In genomic region chr5:179495906-179496455, GRCh38 we compare ENCODE assay signal across 15 cellular contexts. TPM values are rescaled to one million over a fixed set of nuclear protein-coding genes. Genes with fewer than 3 reads are reported as not detected.
A peak's percentile ranks its signal among the peaks of the same experiment; 100 is the strongest.
DNase-seq lines count a peak whose midpoint lies in the region; ATAC-seq, FAIRE-seq and TF ChIP-seq lines count a peak whose summit lies in the region.
"Had no signal": no experiment of that assay in that cellular context is flagged by ENCODE, and none has a peak within 500 bp of the region (broad histone marks: within the 10 kb centered on the region; RNA-seq: fewer than 3 reads in every experiment).

No MANE protein-coding gene starts in this region.

- H2BK15ac ChIP-seq in H9 (ENCODE audit: low read depth, low read length) = no peak overlapping the region

- no peak overlapping the region for H3K18ac ChIP-seq in H9 (ENCODE audit: insufficient read length, low read depth, low read length)

- H3K27me3 Mint-ChIP-seq in H9 (ENCODE audit: low read depth) (peaks cover 1% of the 10 kb centered on the region; the same call in 1 of the 2 replicates), WTC11 (ENCODE audit: low read depth) (no peaks in the 10 kb centered on the region)
- no peaks in the 10 kb centered on the region for H3K27me3 Mint-ChIP-seq in natural killer cell treated with Interleukin-12 subunit alpha and Interleukin-12 subunit beta and Interleukin-15 and Interleukin-18, amount 100 ng/mL, for 72 hours
- H3K27me3 Mint-ChIP-seq: activated CD4-positive, alpha-beta memory T cell treated with anti-CD3 and anti-CD28 coated beads for 36 hours had no signal

- H3K27ac Mint-ChIP-seq in H9 = no peak overlapping the region; a peak in 1 of 7 replicates
- no peak overlapping the region for H3K27ac Mint-ChIP-seq in WTC11
- no peak overlapping the region for H3K27ac Mint-ChIP-seq in natural killer cell treated with Interleukin-12 subunit alpha and Interleukin-12 subunit beta and Interleukin-15 and Interleukin-18, amount 100 ng/mL, for 72 hours
- H3K27ac Mint-ChIP-seq: activated CD4-positive, alpha-beta memory T cell treated with anti-CD3 and anti-CD28 coated beads for 36 hours; activated T-helper 1 cell treated with anti-CD3 and anti-CD28 coated beads, Interleukin-12 subunit alpha, Interleukin-12 subunit beta, Interleukin-2, Interleukin-4 antibody, amounts not matched to agents 30 ng/mL and 10 ng/mL and 1 ng/mL, durations not matched to agents 14 hours and 24 hours and 36 hours had no signal

- H3K9me3 Mint-ChIP-seq in H9 = no peaks in the 10 kb centered on the region; a peak in 4 of 5 replicates
- peaks cover 12% of the 10 kb centered on the region for H3K9me3 Mint-ChIP-seq in WTC11
- H3K9me3 Mint-ChIP-seq in natural killer cell treated with Interleukin-12 subunit alpha and Interleukin-12 subunit beta and Interleukin-15 and Interleukin-18, amount 100 ng/mL, for 72 hours = no peaks in the 10 kb centered on the region
- H3K9me3 Mint-ChIP-seq: activated CD4-positive, alpha-beta memory T cell treated with anti-CD3 and anti-CD28 coated beads for 36 hours; activated T-helper 1 cell treated with anti-CD3 and anti-CD28 coated beads, Interleukin-12 subunit alpha, Interleukin-12 subunit beta, Interleukin-2, Interleukin-4 antibody, amounts not matched to agents 30 ng/mL and 10 ng/mL and 1 ng/mL, durations not matched to agents 14 hours and 24 hours and 36 hours had no signal

- H3K36me3 Mint-ChIP-seq in H9 (ENCODE audit: insufficient read depth in 1 of 3, low read depth in 3 of 3) = no peaks in the 10 kb centered on the region; a peak in 1 of 7 replicates
- H3K36me3 Mint-ChIP-seq in WTC11 = no peaks in the 10 kb centered on the region
- H3K36me3 Mint-ChIP-seq in natural killer cell treated with Interleukin-12 subunit alpha and Interleukin-12 subunit beta and Interleukin-15 and Interleukin-18, amount 100 ng/mL, for 72 hours = no peaks in the 10 kb centered on the region
- H3K36me3 Mint-ChIP-seq: activated CD4-positive, alpha-beta memory T cell treated with anti-CD3 and anti-CD28 coated beads for 36 hours had no signal

- DNase-seq in NCI-H82 (lab: John Stamatoyannopoulos, UW) (peak; percentile 28), NCI-H82 treated with DMSO at 0.1 percent for 48 hours (lab: John Stamatoyannopoulos, UW; ENCODE audit: unreplicated experiment) (no peak), H9 (no peak), RPMI8226 (peak; percentile 35), HepG2 (ENCODE audit: low spot score) (no peak), WTC11 (ENCODE audit: low spot score) (no peak)
- no peak for DNase-seq in natural killer cell treated with Interleukin-12 subunit alpha and Interleukin-12 subunit beta and Interleukin-15 and Interleukin-18, amount 100 ng/mL, for 72 hours (ENCODE audit: low spot score)
- DNase-seq: activated CD4-positive, alpha-beta memory T cell treated with anti-CD3 and anti-CD28 coated beads for 36 hours; NCI-H2227 treated with DMSO at 0.1 percent for 48 hours; stomach had no signal

- no peak overlapping the region for H2BK120ac ChIP-seq in H9 (ENCODE audit: low read depth, low read length, poor library complexity, severe bottlenecking)

- TF ChIP-seq EP300 in HepG2 (IDR thresholded peaks at IDR 0.05; ENCODE audit: low read depth in 2 of 2, low read length in 2 of 2) (no peak), HepG2 (CRISPR knock-in tag; IDR thresholded peaks at IDR 0.05; ENCODE audit: borderline replicate concordance) (no peak)

- intact Hi-C loops in HepG2 (cut with micrococcal nuclease; ENCODE audit: unreplicated experiment) = no loop called here

- CTCF ChIA-PET in HepG2 (lab: Yijun Ruan, JAX; ENCODE audit: low intra/inter-chr PET ratio, low total read pairs) = no interaction called here
- CTCF ChIA-PET in WTC11 (lab: Charles Lee) = interaction anchor here (0.6 to 2.5 kb wide), 3 partner anchors 12 to 172 kb away, joined by 3 to 8 read pairs (median 5); no protein-coding TSS in a partner anchor

- no peak overlapping the region for H3K4me3 ChIP-seq in HepG2 (replicated peaks in 1 of 3; ENCODE audit: insufficient read depth in 1 of 3, low read depth in 2 of 3, low read length in 3 of 3)
- H3K4me3 ChIP-seq: skin epidermis, stomach, vagina had no signal

- H4K5ac ChIP-seq in H9 (ENCODE audit: insufficient read length, low read depth, low read length) = no peak overlapping the region

- H2BK20ac ChIP-seq in H9 (ENCODE audit: low read depth, low read length, poor library complexity, severe bottlenecking) = no peak overlapping the region

- H3K79me1 ChIP-seq in H9 (ENCODE audit: insufficient read depth, low read depth, low read length, poor library complexity, severe bottlenecking) = no peaks in the 10 kb centered on the region

- no peaks in the 10 kb centered on the region for H3K27me3 ChIP-seq in H9 (ENCODE audit: insufficient read depth, low read length)
- peaks cover 3 to 39% of the 10 kb centered on the region in 2 experiments; a peak in 4 of 5 replicates for H3K27me3 ChIP-seq in HepG2 (ENCODE audit: control insufficient read depth in 1 of 2, insufficient read depth in 2 of 2, low read length in 2 of 2)
- H3K27me3 ChIP-seq: vagina had no signal

- in situ Hi-C loops in HepG2 (cut with HindIII; ENCODE audit: extremely low pct_ligation_motif_present, low pct_unique_long_range_greater_than_20kb) = loop anchor here (5.0 kb wide), 1 partner anchor 329 kb away; no protein-coding TSS in a partner anchor

- H2BK12ac ChIP-seq in H9 (ENCODE audit: insufficient read length, low read depth, low read length) = no peak overlapping the region

- no peaks in the 10 kb centered on the region for H3K4me1 ChIP-seq in H9 (ENCODE audit: insufficient read depth, low read length)
- H3K4me1 ChIP-seq in HepG2 (ENCODE audit: insufficient read depth, low read length) = peaks cover 7% of the 10 kb centered on the region
- H3K4me1 ChIP-seq: stomach, vagina had no signal

- H3K14ac ChIP-seq in H9 (ENCODE audit: insufficient read depth, low read length) = no peak overlapping the region

- H3K4me1 Mint-ChIP-seq in H9 (peaks cover 9 to 10% of the 10 kb centered on the region in 2 experiments; a peak in 2 of 4 replicates), WTC11 (no peaks in the 10 kb centered on the region; the same call in 1 of the 2 replicates)
- H3K4me1 Mint-ChIP-seq in natural killer cell treated with Interleukin-12 subunit alpha and Interleukin-12 subunit beta and Interleukin-15 and Interleukin-18, amount 100 ng/mL, for 72 hours (ENCODE audit: low read depth in 2 of 2) = no peaks in the 10 kb centered on the region

- H3K79me2 ChIP-seq in H9 (ENCODE audit: insufficient read depth, low read length) (no peaks in the 10 kb centered on the region), HepG2 (ENCODE audit: insufficient read depth, low read length) (no peaks in the 10 kb centered on the region)

- no peak for TF ChIP-seq POLR2A in HepG2 (IDR thresholded peaks at IDR 0.05; ENCODE audit: insufficient read depth in 1 of 2, low read depth in 2 of 2, low read length in 2 of 2)

- H3K4me3 Mint-ChIP-seq in H9 (no peak overlapping the region), WTC11 (no peak overlapping the region)
- H3K4me3 Mint-ChIP-seq in natural killer cell treated with Interleukin-12 subunit alpha and Interleukin-12 subunit beta and Interleukin-15 and Interleukin-18, amount 100 ng/mL, for 72 hours = no peak overlapping the region
- H3K4me3 Mint-ChIP-seq: activated CD4-positive, alpha-beta memory T cell treated with anti-CD3 and anti-CD28 coated beads for 36 hours; activated T-helper 1 cell treated with anti-CD3 and anti-CD28 coated beads, Interleukin-12 subunit alpha, Interleukin-12 subunit beta, Interleukin-2, Interleukin-4 antibody, amounts not matched to agents 30 ng/mL and 10 ng/mL and 1 ng/mL, durations not matched to agents 14 hours and 24 hours and 36 hours had no signal

- TF ChIP-seq CTCF in H9 (conservative IDR thresholded peaks at IDR 0.05) (peak; percentile 53; the same call in 2 of the 3 replicates), HepG2 (CRISPR knock-in tag; IDR thresholded peaks at IDR 0.05) (peak; percentile 73), WTC11 (IDR thresholded peaks at IDR 0.05) (no peak)

- POLR2A ChIA-PET in HepG2 (lab: Yijun Ruan, JAX) = no interaction called here
- POLR2A ChIA-PET in WTC11 (lab: Charles Lee) = no interaction called here

- H3T11ph ChIP-seq in H9 (ENCODE audit: low read length) = no peak overlapping the region

- no peak overlapping the region for H2BK5ac ChIP-seq in H9 (ENCODE audit: insufficient read length, low read length)

- no CpG with 5 or more reads among the region's 11 CpGs for WGBS in H9 (ENCODE audit: extremely low coverage, insufficient read length, low lambda C conversion rate)
- WGBS in HepG2 (ENCODE audit: low lambda C conversion rate) = 3% methylated on average over 2 of the region's 11 CpGs

- no TSS peak for BruUV-seq in HepG2 (replicated peaks; lab: Mats Ljungman, UMichigan)

- no peak overlapping the region for H2AK5ac ChIP-seq in H9 (ENCODE audit: insufficient read length, low read length)

- H3K9ac ChIP-seq in H9 (ENCODE audit: extremely low read depth, insufficient read length, low read length) = no peak overlapping the region
- H3K9ac ChIP-seq in HepG2 (ENCODE audit: insufficient read depth, low read depth, low read length) = no peak overlapping the region

- no peak overlapping the region for H3K23ac ChIP-seq in H9 (ENCODE audit: insufficient read length, low read depth, low read length)

- TF ChIP-seq RAD21 in HepG2 (CRISPR knock-in tag; IDR thresholded peaks at IDR 0.05) = 0 out of 2 replicates have a peak, but pooled peaks have one; percentile 23

- no peak overlapping the region for H3K4ac ChIP-seq in H9 (ENCODE audit: low read depth, low read length)

- no peak overlapping the region for H3K56ac ChIP-seq in H9 (ENCODE audit: insufficient read length, low read depth, low read length)

- H3K23me2 ChIP-seq in H9 (ENCODE audit: insufficient read length, low read depth, low read length, poor library complexity, severe bottlenecking) = no peaks in the 10 kb centered on the region

- no peak overlapping the region for H3K4me2 ChIP-seq in H9 (ENCODE audit: insufficient read depth, insufficient read length, low read length)
- H3K4me2 ChIP-seq in HepG2 (ENCODE audit: low read depth, low read length) = no peak overlapping the region

- no peaks in the 10 kb centered on the region for H3K9me3 ChIP-seq in H9 (ENCODE audit: control insufficient read depth, low read depth, low read length)
- H3K9me3 ChIP-seq in HepG2 (ENCODE audit: low read length) = no peaks in the 10 kb centered on the region
- H3K9me3 ChIP-seq: stomach, vagina had no signal

- ATAC-seq in HepG2 (peak; percentile 65), HG02623 (IDR thresholded peaks at IDR 0.05; ENCODE audit: unreplicated experiment) (no peak), WTC11 (no peak)
- ATAC-seq in natural killer cell treated with Interleukin-12 subunit alpha and Interleukin-12 subunit beta and Interleukin-15 and Interleukin-18, amount 100 ng/mL, for 72 hours = no peak
- ATAC-seq: Panc1 had no signal

- H4K20me1 ChIP-seq in H9 (ENCODE audit: control insufficient read depth, insufficient read depth, insufficient read length) = no peaks in the 10 kb centered on the region
- no peaks in the 10 kb centered on the region for H4K20me1 ChIP-seq in HepG2 (ENCODE audit: insufficient read depth, low read length)

- H3K36me3 ChIP-seq in HepG2 (replicated peaks in 1 of 2; ENCODE audit: control insufficient read depth in 1 of 2, insufficient read depth in 2 of 2, low read length in 2 of 2) = no peaks in the 10 kb centered on the region
- H3K36me3 ChIP-seq: stomach, vagina had no signal

- no peak overlapping the region for H4K8ac ChIP-seq in H9 (replicated peaks; ENCODE audit: insufficient read length, low read depth, low read length)

- H2AFZ ChIP-seq in H9 (ENCODE audit: low read length) (no peak overlapping the region), HepG2 (ENCODE audit: low read length) (no peak overlapping the region)

- FAIRE-seq in HepG2 (lab: Jason Lieb, UNC) = no peak

- no peak overlapping the region for H4K91ac ChIP-seq in H9 (ENCODE audit: insufficient read length, low read depth, low read length)

- H3K27ac ChIP-seq in H9 (ENCODE audit: insufficient read length, low read depth, low read length) (no peak overlapping the region), HepG2 (ENCODE audit: extremely low read length, insufficient read depth, low read length) (no peak overlapping the region)
- H3K27ac ChIP-seq: skin epidermis, stomach, vagina had no signal

RNA-seq across cellular contexts. Expression of gene RUFY1, which starts 54.4 kb away (rescaled TPM):
- total RNA-seq in H9 (2021) (45.7 and 47.8 TPM in 2 replicates), HepG2 (2016; rRNA removed; fragmentation: Illumina TruSeq; extraction: Trizol) (28.6 and 31.9 TPM in 2 replicates), WTC11 (2021) (32.3 to 34.0 TPM (median 32.7 TPM) in 3 replicates)
- total RNA-seq in HepG2 (2016; cell fraction: cytosol; rRNA removed; fragmentation: Illumina TruSeq; extraction: Trizol; ENCODE audit: low read depth) = 12.6 and 13.4 TPM in 2 replicates
- 28.3 and 34.5 TPM in 2 replicates for total RNA-seq in HepG2 (2016; cell fraction: insoluble cytoplasmic fraction; rRNA removed; fragmentation: Illumina TruSeq; extraction: Trizol)
- 10.7 and 10.9 TPM in 2 replicates for total RNA-seq in HepG2 (2016; cell fraction: membrane; rRNA removed; fragmentation: Illumina TruSeq; extraction: Trizol)
- 22.7 and 23.6 TPM in 2 replicates for total RNA-seq in HepG2 (2016; cell fraction: nucleus; rRNA removed; fragmentation: Illumina TruSeq; extraction: Trizol)
- polyA plus RNA-seq in HepG2 (2011; rRNA removed) = 19.9 and 20.8 TPM in 2 replicates
- polyA plus RNA-seq in HepG2 (2011; cell fraction: cytosol; rRNA removed) = 12.9 and 13.5 TPM in 2 replicates
- 35.0 and 35.3 TPM in 2 replicates for polyA plus RNA-seq in HepG2 (2011; cell fraction: nucleus; rRNA removed)
- polyA plus RNA-seq in HepG2 (2012) = 20.2 and 23.0 TPM in 2 replicates
- polyA plus RNA-seq in HepG2 (2016; cell fraction: cytosol; fragmentation: Illumina TruSeq; extraction: Trizol; ENCODE audit: low read depth) = 3.2 and 4.7 TPM in 2 replicates
- polyA plus RNA-seq in HepG2 (2016; cell fraction: insoluble cytoplasmic fraction; fragmentation: Illumina TruSeq; extraction: Trizol; ENCODE audit: low read depth) = 29.3 and 30.1 TPM in 2 replicates
- 5.8 and 6.8 TPM in 2 replicates for polyA plus RNA-seq in HepG2 (2016; cell fraction: membrane; fragmentation: Illumina TruSeq; extraction: Trizol; ENCODE audit: low read depth)
- 41.0 and 41.7 TPM in 2 replicates for polyA plus RNA-seq in HepG2 (2016; cell fraction: nucleus; fragmentation: Illumina TruSeq; extraction: Trizol; ENCODE audit: insufficient read depth, low read depth)
- 25.8 and 35.3 TPM in 2 replicates for polyA minus RNA-seq in HepG2 (2011; rRNA and poly(A)+ RNA removed; ENCODE audit: low replicate concordance)
- polyA minus RNA-seq in HepG2 (2011; cell fraction: cytosol; rRNA and poly(A)+ RNA removed) = 10.6 and 11.2 TPM in 2 replicates
- 20.7 and 28.1 TPM in 2 replicates for polyA minus RNA-seq in HepG2 (2011; cell fraction: nucleus; rRNA and poly(A)+ RNA removed)
- 10 to 100 TPM; 29.2 to 41.0 TPM for total RNA-seq in natural killer cell treated with Interleukin-12 subunit alpha and Interleukin-12 subunit beta and Interleukin-15 and Interleukin-18, amount 100 ng/mL, for 72 hours

Comparison
In these comparisons a context has a peak if more than half of its experiments do, and no peak if none do; other contexts are left out.
1. DNase-seq: peak in NCI-H82 (single experiment) and RPMI8226 (single experiment); none in NCI-H82 treated with DMSO at 0.1 percent for 48 hours (single experiment), H9 (single experiment), HepG2 (single experiment), WTC11 (single experiment) and natural killer cell treated with Interleukin-12 subunit alpha and Interleukin-12 subunit beta and Interleukin-15 and Interleukin-18, amount 100 ng/mL, for 72 hours (single experiment).